In the genomic region with DNA sequence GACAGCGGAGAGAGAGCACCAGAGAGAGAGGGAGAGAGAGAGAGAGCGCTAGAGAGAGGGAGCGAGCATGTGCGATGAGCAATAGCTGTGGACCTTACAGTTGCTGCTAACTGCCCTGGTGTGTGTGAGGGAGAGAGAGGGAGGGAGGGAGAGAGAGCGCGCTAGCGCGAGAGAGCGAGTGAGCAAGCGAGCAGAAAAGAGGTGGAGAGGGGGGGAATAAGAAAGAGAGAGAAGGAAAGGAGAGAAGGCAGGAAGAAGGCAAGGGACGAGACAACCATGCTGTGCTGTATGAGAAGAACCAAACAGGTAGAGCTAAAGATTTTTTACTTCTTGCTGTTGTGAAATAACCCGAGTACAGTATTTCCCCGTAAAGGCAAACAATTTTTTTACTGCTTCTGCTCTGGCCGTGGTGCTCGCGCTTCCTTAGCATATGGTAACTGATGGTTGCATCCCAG, we compare ENCODE assay signal across 1 cellular context.
TF ChIP-seq lines count a peak whose summit lies in the region.

Gene GAP43, plus strand, starts transcription at position 97 of the 455 bp plus-strand sequence. Its CDS starts 180 bp downstream, at position 277.

TF ChIP-seq in IMR-90, 13 proteins besides CTCF, POLR2A, EP300 and RAD21 (continued from another document):
- TF ChIP-seq USF2 (IDR thresholded peaks at IDR 0.05; ENCODE audit: low read depth, low read length): no peak
TF ChIP-seq in IMR-90: peak in this region for 4.
